Comparison of ENCODE assay signal across 9 cellular contexts in genomic region chr17:40350410-40351184, GRCh38. TPM values are rescaled to one million over a fixed set of nuclear protein-coding genes. Genes with fewer than 3 reads are reported as not detected.
A peak's percentile ranks its signal among the peaks of the same experiment; 100 is the strongest.
DNase-seq lines count a peak whose midpoint lies in the region; ATAC-seq and TF ChIP-seq lines count a peak whose summit lies in the region.
"Had no signal": no experiment of that assay in that cellular context is flagged by ENCODE, and none has a peak within 500 bp of the region (broad histone marks: within the 10 kb centered on the region; RNA-seq: fewer than 3 reads in every experiment).

No MANE protein-coding gene starts in this region.

- TF ChIP-seq POLR2A in suprapubic skin (IDR thresholded peaks at IDR 0.05) = no peak

- H3K27ac Mint-ChIP-seq in activated naive CD8-positive, alpha-beta T cell treated with anti-CD3 and anti-CD28 coated beads, Interleukin-2, amount 10 ng/mL, durations not matched to agents 7 days and 5 days = peak overlapping the region; percentile 70
- no peak overlapping the region for H3K27ac Mint-ChIP-seq in activated naive CD8-positive, alpha-beta T cell treated with anti-CD3 and anti-CD28 coated beads, Interleukin-2, amount 50 U/mL, for 24 hours

- H3K27me3 Mint-ChIP-seq in activated naive CD8-positive, alpha-beta T cell treated with anti-CD3 and anti-CD28 coated beads, Interleukin-2, amount 10 ng/mL, durations not matched to agents 7 days and 5 days = no peaks in the 10 kb centered on the region
- H3K27me3 Mint-ChIP-seq in activated naive CD8-positive, alpha-beta T cell treated with anti-CD3 and anti-CD28 coated beads, Interleukin-2, amount 50 U/mL, for 24 hours = no peaks in the 10 kb centered on the region

- H3K4me3 Mint-ChIP-seq in activated naive CD8-positive, alpha-beta T cell treated with anti-CD3 and anti-CD28 coated beads, Interleukin-2, amount 10 ng/mL, durations not matched to agents 7 days and 5 days = no peak overlapping the region
- no peak overlapping the region for H3K4me3 Mint-ChIP-seq in activated naive CD8-positive, alpha-beta T cell treated with anti-CD3 and anti-CD28 coated beads, Interleukin-2, amount 50 U/mL, for 24 hours

- H3K27me3 ChIP-seq in iPS-20b (ENCODE audit: insufficient read depth, low read length) (peaks cover 41% of the 10 kb centered on the region), suprapubic skin (no peaks in the 10 kb centered on the region)

- POLR2A ChIA-PET in activated naive CD8-positive, alpha-beta T cell treated with anti-CD3 and anti-CD28 coated beads, Interleukin-2, amount 10 ng/mL, durations not matched to agents 7 days and 5 days (lab: Charles Lee) = interaction anchor here (2.2 kb wide), 1 partner anchor 27 kb away, joined by 17 read pairs; no protein-coding TSS in a partner anchor

- no peaks in the 10 kb centered on the region for H3K9me3 Mint-ChIP-seq in activated naive CD8-positive, alpha-beta T cell treated with anti-CD3 and anti-CD28 coated beads, Interleukin-2, amount 10 ng/mL, durations not matched to agents 7 days and 5 days
- H3K9me3 Mint-ChIP-seq in activated naive CD8-positive, alpha-beta T cell treated with anti-CD3 and anti-CD28 coated beads, Interleukin-2, amount 50 U/mL, for 24 hours = no peaks in the 10 kb centered on the region

- WGBS in suprapubic skin = 50% methylated on average over 16 of the region's 16 CpGs

- no peak for TF ChIP-seq CTCF in suprapubic skin (IDR thresholded peaks at IDR 0.05)

- H3K9me3 ChIP-seq in iPS-20b (ENCODE audit: insufficient read depth, low read depth, low read length) (no peaks in the 10 kb centered on the region), suprapubic skin (no peaks in the 10 kb centered on the region)

- H3K27ac ChIP-seq in angular gyrus (ENCODE audit: low read depth, low read length) = peak overlapping the region; percentile 63
- H3K27ac ChIP-seq in iPS-20b (ENCODE audit: low read length) = peak overlapping the region; percentile 16
- peak overlapping the region; percentile 79 for H3K27ac ChIP-seq in suprapubic skin

- H3K4me1 ChIP-seq in iPS-20b (ENCODE audit: insufficient read depth, low read length) = peaks cover 35% of the 10 kb centered on the region
- H3K4me1 ChIP-seq in suprapubic skin = peaks cover 68% of the 10 kb centered on the region

- H3K36me3 Mint-ChIP-seq in activated naive CD8-positive, alpha-beta T cell treated with anti-CD3 and anti-CD28 coated beads, Interleukin-2, amount 10 ng/mL, durations not matched to agents 7 days and 5 days = peaks cover 19% of the 10 kb centered on the region
- H3K36me3 Mint-ChIP-seq in activated naive CD8-positive, alpha-beta T cell treated with anti-CD3 and anti-CD28 coated beads, Interleukin-2, amount 50 U/mL, for 24 hours (ENCODE audit: low read depth) = peaks cover 14% of the 10 kb centered on the region

- DNase-seq in activated naive CD8-positive, alpha-beta T cell treated with anti-CD3 and anti-CD28 coated beads, Interleukin-2, amount 10 ng/mL, durations not matched to agents 7 days and 5 days = no peak
- no peak for DNase-seq in activated naive CD8-positive, alpha-beta T cell treated with anti-CD3 and anti-CD28 coated beads, Interleukin-2, amount 50 U/mL, for 24 hours
- DNase-seq in suprapubic skin (ENCODE audit: low spot score in 2 of 2) = peak in 1 of 2 donors; percentile 70
- DNase-seq: KBM-7 had no signal

- ATAC-seq in activated naive CD8-positive, alpha-beta T cell treated with anti-CD3 and anti-CD28 coated beads, Interleukin-2, amount 10 ng/mL, durations not matched to agents 7 days and 5 days (ENCODE audit: low read depth) = no peak
- ATAC-seq in activated naive CD8-positive, alpha-beta T cell treated with anti-CD3 and anti-CD28 coated beads, Interleukin-2, amount 50 U/mL, for 24 hours = no peak
- ATAC-seq in GM21529 (IDR thresholded peaks at IDR 0.05; ENCODE audit: unreplicated experiment) = no peak
- no peak for ATAC-seq in GM18498 (IDR thresholded peaks at IDR 0.05; ENCODE audit: unreplicated experiment)
- ATAC-seq in GM18511 (IDR thresholded peaks at IDR 0.05; ENCODE audit: unreplicated experiment) = no peak

- H3K36me3 ChIP-seq in iPS-20b (ENCODE audit: insufficient read depth, low read depth, low read length) (peaks cover 23% of the 10 kb centered on the region), suprapubic skin (peaks cover 54% of the 10 kb centered on the region)

- H3K4me1 Mint-ChIP-seq in activated naive CD8-positive, alpha-beta T cell treated with anti-CD3 and anti-CD28 coated beads, Interleukin-2, amount 10 ng/mL, durations not matched to agents 7 days and 5 days = peaks cover 41% of the 10 kb centered on the region
- H3K4me1 Mint-ChIP-seq in activated naive CD8-positive, alpha-beta T cell treated with anti-CD3 and anti-CD28 coated beads, Interleukin-2, amount 50 U/mL, for 24 hours = peaks cover 44% of the 10 kb centered on the region

- no peak for TF ChIP-seq EP300 in suprapubic skin (IDR thresholded peaks at IDR 0.05)

- H3K9ac ChIP-seq in iPS-20b (ENCODE audit: low read depth, low read length) = no peak overlapping the region; the same call in 1 of the 2 replicates

- H3K4me3 ChIP-seq in iPS-20b (ENCODE audit: low read length) (peak overlapping the region; percentile 20; the same call in 1 of the 2 replicates), suprapubic skin (no peak overlapping the region)

RNA-seq across cellular contexts. Expression of gene GJD3, which starts 13.9 kb away (rescaled TPM):
- total RNA-seq in activated naive CD8-positive, alpha-beta T cell treated with anti-CD3 and anti-CD28 coated beads, Interleukin-2, amount 10 ng/mL, durations not matched to agents 7 days and 5 days = under 1 TPM in 1 of 2 experiments, not detected in 1; 0.48 TPM
- 1 to 10 TPM in 1 of 4 donors, not detected in 3; 2.1 TPM for total RNA-seq in suprapubic skin

RNA-seq across cellular contexts. Expression of gene RARA, which starts 41.6 kb away (rescaled TPM):
- total RNA-seq in activated naive CD8-positive, alpha-beta T cell treated with anti-CD3 and anti-CD28 coated beads, Interleukin-2, amount 10 ng/mL, durations not matched to agents 7 days and 5 days = 10 to 100 TPM; 51.7 to 53.6 TPM
- total RNA-seq in suprapubic skin = 10 to 100 TPM; 19.4 to 32.1 (median 28.3) TPM

Comparison
In these comparisons a context has a peak if more than half of its experiments do, and no peak if none do; other contexts are left out.
1. H3K27ac ChIP-seq: peak in every context shown above with its lines; median percentile 79 in suprapubic skin; 63 in angular gyrus; 16 in iPS-20b.